ENCODE assay signal across 7 cellular contexts in genomic region chr18:4356929-4357328, GRCh38.
"Had no signal": no experiment of that assay in that cellular context is flagged by ENCODE, and none has a peak within 500 bp of the region (broad histone marks: within the 10 kb centered on the region; RNA-seq: fewer than 3 reads in every experiment).

No MANE protein-coding gene starts in this region.

- FAIRE-seq: G401.6, GM12891, GM12892, GM18507, GM19239 had no signal

- DNase-seq: GDM1, GF-D8 had no signal
